In the genomic region with DNA sequence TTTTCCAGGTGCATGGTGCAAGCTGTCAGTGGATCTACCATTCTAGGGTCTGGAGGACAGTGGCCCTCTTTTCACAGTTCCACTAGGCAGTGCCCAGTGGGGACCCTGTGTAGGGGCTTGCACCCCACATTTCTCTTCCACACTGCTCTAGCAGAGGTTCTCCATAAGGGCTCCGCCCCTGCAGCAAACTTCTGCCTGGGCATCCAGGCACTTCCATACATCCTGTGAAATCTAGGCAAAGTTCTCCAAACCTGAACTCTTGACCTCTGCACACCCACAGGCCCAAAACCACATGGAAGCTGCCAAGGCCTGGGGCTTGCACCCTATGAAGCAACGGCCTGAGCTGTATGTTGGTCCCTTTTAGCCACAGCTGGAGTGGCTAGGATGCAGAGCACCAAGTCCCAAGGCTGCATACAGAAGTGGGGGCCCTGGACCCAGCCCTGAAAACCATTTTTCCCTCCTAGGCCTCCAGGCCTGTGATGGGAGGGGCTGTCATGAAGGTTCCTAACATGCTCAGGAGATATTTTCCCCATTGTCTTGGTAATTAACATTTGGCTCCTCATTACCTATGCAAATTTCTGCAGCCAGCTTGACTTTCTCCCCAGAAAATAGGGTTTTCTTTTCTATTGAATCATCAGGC, we compare ENCODE assay signal across 28 cellular contexts.
"Had no signal": no experiment of that assay in that cellular context is flagged by ENCODE, and none has a peak within 500 bp of the region (broad histone marks: within the 10 kb centered on the region; RNA-seq: fewer than 3 reads in every experiment).

No MANE protein-coding gene starts in this region.

- H3K27ac Mint-ChIP-seq: nephron progenitor cell; neural progenitor cell; progenitor cell of endocrine pancreas; stimulated activated naive B cell treated with anti-CD40 and anti-IgM and Interleukin-4, amounts not matched to agents 10 μg/mL and 1 μg/mL and 100 μg/mL, for 72 hours had no signal

- H3K4me2 ChIP-seq: hepatocyte, neural progenitor cell had no signal

- H3K27me3 Mint-ChIP-seq: naive thymus-derived CD4-positive, alpha-beta T cell; progenitor cell of endocrine pancreas; stimulated activated naive B cell treated with anti-CD40 and anti-IgM and Interleukin-4, amounts not matched to agents 10 μg/mL and 1 μg/mL and 100 μg/mL, for 72 hours had no signal

- H3K9ac ChIP-seq: neural progenitor cell had no signal

- H3K36me3 ChIP-seq: left ventricle myocardium inferior, neural progenitor cell, neutrophil, right atrium auricular region, right lobe of liver, thyroid gland, transverse colon, upper lobe of left lung, vagina had no signal

- H3K27ac ChIP-seq: hepatocyte, left ventricle myocardium inferior, neural progenitor cell, neutrophil, right atrium auricular region, right lobe of liver, skin epidermis, stomach, testis, thyroid gland, transverse colon, upper lobe of left lung, vagina had no signal

- H3K4me3 Mint-ChIP-seq: naive thymus-derived CD4-positive, alpha-beta T cell; nephron progenitor cell; neural progenitor cell; stimulated activated naive B cell treated with anti-CD40 and anti-IgM and Interleukin-4, amounts not matched to agents 10 μg/mL and 1 μg/mL and 100 μg/mL, for 72 hours had no signal

- H3K4me1 ChIP-seq: left ventricle myocardium inferior, neural progenitor cell, right atrium auricular region, testis, thyroid gland, transverse colon, upper lobe of left lung had no signal

- ATAC-seq: mucosa of descending colon; naive thymus-derived CD4-positive, alpha-beta T cell; right lobe of liver; stimulated activated naive B cell treated with anti-CD40 and anti-IgM and Interleukin-4, amounts not matched to agents 10 μg/mL and 1 μg/mL and 100 μg/mL, for 72 hours; stimulated activated naive CD8-positive, alpha-beta T cell treated with anti-CD3 and anti-CD28 coated beads, Interleukin-15, Interleukin-2, amounts not matched to agents 100 U/mL and 50 U/mL, for 24 hours had no signal

- H3K9me3 ChIP-seq: right lobe of liver, testis, thyroid gland, vagina had no signal

- H3K27me3 ChIP-seq: hepatocyte, neural progenitor cell, neutrophil, right atrium auricular region, right lobe of liver, stomach, testis, thyroid gland, transverse colon, upper lobe of left lung, vagina had no signal

- H3K4me1 Mint-ChIP-seq: nephron progenitor cell, neural progenitor cell had no signal

- DNase-seq: islet precursor cell; left ventricle myocardium inferior; mesendoderm; midbrain; mucosa of descending colon; naive thymus-derived CD4-positive, alpha-beta T cell; nephron progenitor cell; occipital lobe; right lobe of liver; stimulated activated CD4-positive, alpha-beta T cell treated with anti-CD3 and anti-CD28 coated beads, Interleukin-12 subunit alpha, Interleukin-12 subunit beta, amount 100 ng/mL, for 4 hours; stimulated activated CD4-positive, alpha-beta T cell treated with anti-CD3 and anti-CD28 coated beads, Interleukin-15, amount 100 ng/mL, for 24 hours; stimulated activated CD4-positive, alpha-beta T cell treated with anti-CD3 and anti-CD28 coated beads, Interleukin-2, amount 100 ng/mL, for 24 hours; stimulated activated CD4-positive, alpha-beta T cell treated with anti-CD3 and anti-CD28 coated beads, Interleukin-4, amount 100 ng/mL, for 1 hour; stimulated activated naive B cell treated with anti-CD40 and anti-IgM and Interleukin-4, amounts not matched to agents 10 μg/mL and 1 μg/mL and 100 μg/mL, for 72 hours; stimulated activated naive CD8-positive, alpha-beta T cell treated with anti-CD3 and anti-CD28 coated beads, Interleukin-15, Interleukin-2, amounts not matched to agents 100 U/mL and 50 U/mL, for 24 hours; stomach; testis; thyroid gland; transverse colon; upper lobe of left lung had no signal

- H3K4me3 ChIP-seq: hepatocyte, left ventricle myocardium inferior, lung, mucosa of descending colon, neural progenitor cell, right atrium auricular region, right lobe of liver, skin epidermis, stomach, testis, thyroid gland, transverse colon, upper lobe of left lung, vagina had no signal
